Comparison of ENCODE assay signal across 9 cellular contexts in the genomic region with DNA sequence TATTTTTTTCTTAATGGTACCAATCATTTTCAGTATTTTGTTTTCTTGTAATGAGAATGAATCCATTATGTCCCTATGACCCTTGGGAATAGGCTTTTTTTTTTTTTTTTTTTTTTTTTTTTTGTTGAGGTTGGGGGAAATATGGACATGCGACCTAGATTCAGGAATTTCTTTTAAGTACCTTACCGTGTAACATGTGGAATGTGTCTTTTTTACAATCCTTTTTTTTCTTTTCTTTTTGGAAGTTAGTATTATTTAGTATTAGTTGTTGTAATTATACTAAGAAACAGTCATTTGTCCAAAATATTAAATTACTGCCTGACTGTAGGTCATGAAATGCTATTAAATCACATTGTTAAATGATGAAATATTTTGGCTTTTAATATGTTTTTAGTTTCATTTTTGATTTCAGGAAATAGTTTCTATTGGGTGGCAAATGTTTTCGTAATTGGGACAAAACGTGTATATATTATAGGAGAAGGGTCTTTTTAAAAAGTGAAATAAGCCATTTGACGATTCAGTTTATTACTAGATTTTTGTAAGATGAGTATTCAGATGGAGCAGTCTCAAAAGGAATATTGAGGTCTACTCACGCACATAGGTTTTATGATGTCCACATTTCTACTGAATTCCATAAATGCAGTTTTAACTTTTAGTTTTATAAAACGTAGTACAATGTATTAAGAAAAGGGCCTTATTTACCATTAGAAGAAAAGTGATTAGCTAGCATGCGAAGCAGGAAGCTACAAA. TPM values are rescaled to one million over a fixed set of nuclear protein-coding genes. Genes with fewer than 3 reads are reported as not detected.
DNase-seq lines count a peak whose midpoint lies in the region; ATAC-seq and TF ChIP-seq lines count a peak whose summit lies in the region.
"Had no signal": no experiment of that assay in that cellular context is flagged by ENCODE, and none has a peak within 500 bp of the region (broad histone marks: within the 10 kb centered on the region; RNA-seq: fewer than 3 reads in every experiment).

No MANE protein-coding gene starts in this region.

- peak overlapping the region; percentile 95 for H3K4me2 ChIP-seq in fibroblast of lung (ENCODE audit: extremely low read depth, insufficient read depth, low read length)

- no peaks in the 10 kb centered on the region for H4K20me1 ChIP-seq in fibroblast of lung (ENCODE audit: control insufficient read depth, extremely low read depth, insufficient read depth, low read length)

- TF ChIP-seq CTCF in RWPE2 (IDR thresholded peaks at IDR 0.05; ENCODE audit: poor library complexity, severe bottlenecking) (no peak), fibroblast of lung (conservative IDR thresholded peaks at IDR 0.05 in 1 of 2, IDR thresholded peaks at IDR 0.05 in 1 of 2; ENCODE audit: low read depth in 1 of 2, low read length in 2 of 2) (no peak), spleen (IDR thresholded peaks at IDR 0.05 in 8 of 11, conservative IDR thresholded peaks at IDR 0.05 in 3 of 11) (no peak)

- ATAC-seq in RWPE2 (ENCODE audit: low read depth): no peak
- ATAC-seq in HG02885 (IDR thresholded peaks at IDR 0.05; ENCODE audit: poor library complexity, unreplicated experiment): no peak

- no peak for TF ChIP-seq POLR2A in spleen (IDR thresholded peaks at IDR 0.05)

- 3 to 6% (median 4%) methylated on average over 8 of the region's 8 CpGs for WGBS in spleen, 5 donors

- H3K9ac ChIP-seq in fibroblast of lung (ENCODE audit: insufficient read depth, low read length): peak overlapping the region; percentile 42

- intact Hi-C loops in spleen (cut with DNase I; ENCODE audit: low total_unique reads): loop anchor here (5.0 kb wide), 1 partner anchor 235 kb away; no protein-coding TSS in a partner anchor

- H2AFZ ChIP-seq in fibroblast of lung (ENCODE audit: low read length): no peak overlapping the region

- H3K4me3 ChIP-seq in RWPE2 (ENCODE audit: severe bottlenecking) (peak overlapping the region; percentile 97), fibroblast of lung (replicated peaks in 1 of 4; ENCODE audit: control extremely low read depth in 1 of 4, insufficient read depth in 1 of 4, low read depth in 3 of 4, low read length in 4 of 4) (peak overlapping the region; percentile 48 to 93 (median 76)), spleen (peak overlapping the region; percentile 4 to 90 (median 72))

- H3K4me1 ChIP-seq in RWPE2 (ENCODE audit: insufficient read depth, poor library complexity, severe bottlenecking) (peaks cover 15% of the 10 kb centered on the region), fibroblast of lung (ENCODE audit: control insufficient read depth, extremely low read depth, insufficient read depth, low read length) (peaks cover 6% of the 10 kb centered on the region), spleen (peaks cover 26 to 74% (median 66%) of the 10 kb centered on the region in 6 donors)

- H3K27me3 ChIP-seq in RWPE2 (ENCODE audit: insufficient read depth, poor library complexity, severe bottlenecking) (no peaks in the 10 kb centered on the region), fibroblast of lung (ENCODE audit: control insufficient read depth, insufficient read depth, low read length) (no peaks in the 10 kb centered on the region), spleen (replicated peaks in 1 of 7) (no peaks in the 10 kb centered on the region)

- DNase-seq in DMS 273 (lab: John Stamatoyannopoulos, UW; ENCODE audit: unreplicated experiment) (peak; percentile 19), DMS 273 treated with DMSO at 0.1 percent for 48 hours (lab: John Stamatoyannopoulos, UW) (no peak), RWPE2 (ENCODE audit: low spot score) (no peak), fibroblast of lung (ENCODE audit: low read depth in 2 of 2) (peak in 1 of 2 donors; percentile 45), spleen (no peak), RPMI8226 (no peak), inferior parietal cortex (ENCODE audit: extremely low spot score) (no peak)

- peak overlapping the region; percentile 90 for H3K27ac ChIP-seq in RWPE2 (ENCODE audit: poor library complexity, severe bottlenecking)
- peak overlapping the region; percentile 70 for H3K27ac ChIP-seq in fibroblast of lung (ENCODE audit: insufficient read depth, low read length)
- H3K27ac ChIP-seq in spleen: peak overlapping the region; percentile 6 to 98 (median 98)
- H3K27ac ChIP-seq: 22Rv1 had no signal

- H3K36me3 ChIP-seq in RWPE2 (ENCODE audit: low read depth) (peaks cover 11% of the 10 kb centered on the region), fibroblast of lung (ENCODE audit: control insufficient read depth, insufficient read depth, low read length) (no peaks in the 10 kb centered on the region), spleen (peaks cover 0 to 10% (median 0%) of the 10 kb centered on the region in 6 donors)

- H3K9me3 ChIP-seq in RWPE2 (ENCODE audit: severe bottlenecking): no peaks in the 10 kb centered on the region
- no peaks in the 10 kb centered on the region for H3K9me3 ChIP-seq in fibroblast of lung (ENCODE audit: control insufficient read depth, insufficient read depth, low read depth, low read length)
- no peaks in the 10 kb centered on the region for H3K9me3 ChIP-seq in spleen

- H3K79me2 ChIP-seq in fibroblast of lung (ENCODE audit: control insufficient read depth, insufficient read depth, low read length): peaks cover 81% of the 10 kb centered on the region

RNA-seq across cellular contexts. Expression of a gene that starts 4.9 kb away (rescaled TPM):
- total RNA-seq in fibroblast of lung: 29.3 and 41.9 TPM in 2 replicates
- polyA plus RNA-seq in fibroblast of lung: 15.4 and 18.6 TPM in 2 replicates
- polyA plus RNA-seq in fibroblast of lung (2012): 19.9 and 21.1 TPM in 2 replicates
- polyA minus RNA-seq in fibroblast of lung (ENCODE audit: low replicate concordance): 115 and 117 TPM in 2 replicates
- 100 to 1,000 TPM; 123 to 223 (median 149) TPM for total RNA-seq in spleen
- 10 to 100 TPM; 17.7 to 29.1 (median 18.9) TPM for polyA plus RNA-seq in spleen
